Comparison of ENCODE assay signal across 8 cellular contexts in the genomic region with DNA sequence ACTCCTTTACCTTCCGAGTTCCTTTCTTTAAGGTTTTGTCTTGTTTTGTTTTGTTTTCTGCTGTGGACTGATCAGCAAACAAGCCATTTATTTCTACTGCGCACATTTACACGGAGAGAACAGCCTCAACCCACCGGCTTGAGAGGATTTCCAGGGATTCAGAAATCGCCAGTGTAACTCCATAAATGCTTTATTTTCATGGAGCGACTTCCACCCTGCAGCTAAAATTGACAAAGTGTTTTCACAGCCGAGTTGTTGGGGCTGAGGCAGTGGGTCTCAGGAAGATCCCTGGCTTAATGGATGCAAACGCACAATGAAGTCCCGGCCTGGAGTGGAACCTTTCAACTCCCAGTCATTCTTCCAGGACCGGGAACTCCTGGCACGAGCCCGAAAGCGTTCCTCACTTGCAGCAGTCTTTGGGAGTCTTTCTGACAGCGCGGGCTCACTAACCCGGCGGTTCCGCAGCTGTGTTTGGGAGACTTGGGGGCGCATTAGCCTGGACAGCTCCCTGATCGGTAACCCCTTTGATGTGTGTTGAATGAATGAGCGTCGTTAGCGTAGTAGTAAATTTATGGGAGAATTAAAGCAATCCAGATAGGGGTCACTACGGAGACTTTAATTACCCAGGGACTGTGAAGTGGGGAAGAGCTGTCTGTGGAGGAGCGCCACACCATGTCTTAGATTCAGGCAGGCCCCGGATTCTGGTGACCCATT. TPM values are rescaled to one million over a fixed set of nuclear protein-coding genes. Genes with fewer than 3 reads are reported as not detected.
A peak's percentile ranks its signal among the peaks of the same experiment; 100 is the strongest.
DNase-seq lines count a peak whose midpoint lies in the region; ATAC-seq and TF ChIP-seq lines count a peak whose summit lies in the region.

No MANE protein-coding gene starts in this region.

- ATAC-seq in HG03432 (IDR thresholded peaks at IDR 0.05; ENCODE audit: unreplicated experiment) (peak; percentile 25), HG02798 (IDR thresholded peaks at IDR 0.05; ENCODE audit: poor library complexity, unreplicated experiment) (no peak)
- no peak for ATAC-seq in activated CD4-positive, CD25-positive, alpha-beta regulatory T cell treated with anti-CD3 and anti-CD28 coated beads, Interleukin-2, amount 50 U/mL, for 24 hours

- peak overlapping the region; percentile 22 for H3K4me3 ChIP-seq in astrocyte of the spinal cord (ENCODE audit: low read depth, low read length)
- H3K4me3 ChIP-seq in kidney epithelial cell (ENCODE audit: low read depth, low read length), result peak overlapping the region; percentile 37
- H3K4me3 ChIP-seq in stomach, result peak overlapping the region; percentile 57 to 83 (median 70)

- peak; percentile 65 for DNase-seq in ELF-1 (ENCODE audit: low read depth, low spot score)
- DNase-seq in astrocyte of the spinal cord (ENCODE audit: low read depth, low spot score), result no peak
- DNase-seq in kidney epithelial cell (ENCODE audit: low read depth), result no peak
- peak; percentile 40 for DNase-seq in stomach
- no peak for DNase-seq in activated CD4-positive, CD25-positive, alpha-beta regulatory T cell (lab: John Stamatoyannopoulos, UW)

- no peak for TF ChIP-seq EP300 in stomach (IDR thresholded peaks at IDR 0.05)

- WGBS in stomach, 5 donors, result 8 to 10% (median 9%) methylated on average over 25 to 26 of the region's 26 CpGs

- TF ChIP-seq CTCF in astrocyte of the spinal cord (IDR thresholded peaks at IDR 0.05; ENCODE audit: low read depth, low read length) (no peak), kidney epithelial cell (IDR thresholded peaks at IDR 0.05; ENCODE audit: insufficient read depth, low read length, poor library complexity, severe bottlenecking) (no peak), stomach (IDR thresholded peaks at IDR 0.05) (no peak)

- no peaks in the 10 kb centered on the region for H3K9me3 ChIP-seq in stomach

- no peak for TF ChIP-seq POLR2A in stomach (IDR thresholded peaks at IDR 0.05)

- intact Hi-C loops in stomach (cut with DNase I; ENCODE audit: low total_unique reads), result no loop called here

- H3K36me3 ChIP-seq in kidney epithelial cell (ENCODE audit: control insufficient read depth, insufficient read depth, low read length) (no peaks in the 10 kb centered on the region), stomach (no peaks in the 10 kb centered on the region)

- H3K27ac ChIP-seq in stomach, result peak overlapping the region in 4 of 5 donors; percentile 46 to 75 (median 64)

- H3K4me1 ChIP-seq in stomach, result peaks cover 12 to 32% (median 28%) of the 10 kb centered on the region in 4 donors

- in situ Hi-C loops in astrocyte of the spinal cord (cut with HindIII; ENCODE audit: low sequenced_read_pairs), result no loop called here

- H3K27me3 ChIP-seq in kidney epithelial cell (ENCODE audit: control insufficient read depth, insufficient read depth, low read length) (peaks cover 33% of the 10 kb centered on the region), stomach (peaks cover 0 to 49% (median 27%) of the 10 kb centered on the region in 3 donors)

RNA-seq across cellular contexts. Expression of gene MYRIP, which starts 0.8 kb away (rescaled TPM):
- total RNA-seq in kidney epithelial cell (0.04 and 0.07 TPM in 2 replicates), stomach (10 to 100 TPM in 2 of 5 donors, 1 to 10 TPM in 3; 5.9 to 20.6 (median 8.8) TPM)
- 1 to 10 TPM; 1.8 to 6.0 (median 4.4) TPM for polyA plus RNA-seq in stomach

Comparison
In these comparisons a context has a peak if more than half of its experiments do, and no peak if none do; other contexts are left out.
1. DNase-seq: peak in ELF-1 (single experiment) and stomach (single experiment); none in astrocyte of the spinal cord (single experiment), kidney epithelial cell (single experiment) and activated CD4-positive, CD25-positive, alpha-beta regulatory T cell (0 of 4).
2. Peak in every context shown above with its lines, with median percentiles within 50 percentile points of each other: H3K4me3 ChIP-seq.